In the genomic region with DNA sequence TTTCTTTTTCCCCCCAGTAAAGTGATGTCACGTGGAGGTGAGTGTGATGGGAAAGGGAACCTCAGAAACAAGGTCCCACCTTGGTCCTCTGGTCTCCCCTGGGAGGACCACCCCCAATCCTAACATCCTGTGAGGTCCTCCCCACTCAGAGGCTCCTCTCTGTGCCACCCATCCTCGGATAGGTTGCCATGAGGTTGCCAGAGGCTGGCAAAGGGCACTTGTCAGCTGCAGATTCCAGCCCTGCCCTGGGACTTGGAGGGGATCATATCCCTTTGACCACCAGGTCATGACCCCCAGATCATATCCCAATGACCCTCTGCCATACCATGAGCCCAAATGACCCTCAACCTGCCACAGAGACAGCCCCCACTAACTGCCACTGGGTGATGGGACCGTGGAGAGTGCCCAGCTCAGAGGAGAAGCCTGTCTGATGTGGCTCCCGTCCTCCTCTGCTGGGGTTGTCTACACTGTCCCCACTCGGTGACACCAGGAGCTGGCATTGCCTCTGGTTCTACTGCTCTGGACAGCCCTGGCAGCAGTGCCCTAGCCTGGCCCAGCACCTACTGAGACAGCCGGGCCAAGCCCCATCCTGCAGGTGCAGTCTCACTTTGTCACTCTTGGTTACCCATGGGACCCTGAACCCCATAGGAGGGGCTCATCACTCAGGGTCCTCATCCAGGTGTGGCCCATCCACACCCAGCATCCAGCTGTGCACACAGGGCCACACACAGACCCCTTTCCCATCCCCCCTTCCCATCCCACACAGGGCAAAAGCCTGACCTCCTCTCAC, we compare ENCODE assay signal across 14 cellular contexts.
DNase-seq lines count a peak whose midpoint lies in the region; ATAC-seq lines count a peak whose summit lies in the region.
"Had no signal": no experiment of that assay in that cellular context is flagged by ENCODE, and none has a peak within 500 bp of the region (broad histone marks: within the 10 kb centered on the region; RNA-seq: fewer than 3 reads in every experiment).

No MANE protein-coding gene starts in this region.

- DNase-seq in activated CD4-positive, alpha-beta T cell treated with anti-CD3 and anti-CD28 coated beads for 48 hours: peak; percentile 2
- no peak for DNase-seq in activated CD4-positive, alpha-beta T cell treated with anti-CD3 and anti-CD28 coated beads for 1 hour
- DNase-seq in islet precursor cell (peak; percentile 29), NCI-H524 treated with DMSO at 0.1 percent for 48 hours (lab: John Stamatoyannopoulos, UW) (no peak)
- peak; percentile 9 for DNase-seq in stimulated activated CD8-positive, alpha-beta memory T cell treated with anti-CD3 and anti-CD28 coated beads, Interleukin-4, amount 100 ng/mL, for 48 hours
- DNase-seq: activated CD8-positive, alpha-beta T cell treated with anti-CD3 and anti-CD28 coated beads for 36 hours; COR-L47; NCI-H1930; NCI-H748 treated with DMSO at 0.1 percent for 48 hours; RPMI8226 had no signal

- peak overlapping the region; percentile 8 for H3K27ac Mint-ChIP-seq in activated T-helper 17 cell treated with anti-CD3 and anti-CD28 coated beads, Interleukin-2, amount 50 U/mL, for 72 hours
- H3K27ac Mint-ChIP-seq: activated CD8-positive, alpha-beta T cell treated with anti-CD3 and anti-CD28 coated beads for 36 hours; dendritic cell treated with granulocyte-macrophage colony-stimulating factor and Interleukin-4, amounts not matched to agents 40 ng/mL and 50 ng/mL, for 4 days had no signal

- no peaks in the 10 kb centered on the region for H3K4me1 Mint-ChIP-seq in activated T-helper 17 cell treated with anti-CD3 and anti-CD28 coated beads, Interleukin-2, amount 50 U/mL, for 72 hours

- H3K27me3 Mint-ChIP-seq in activated T-helper 17 cell treated with anti-CD3 and anti-CD28 coated beads, Interleukin-2, amount 50 U/mL, for 72 hours: no peaks in the 10 kb centered on the region
- H3K27me3 Mint-ChIP-seq: activated CD8-positive, alpha-beta T cell treated with anti-CD3 and anti-CD28 coated beads for 36 hours had no signal

- H3K4me3 Mint-ChIP-seq in activated T-helper 17 cell treated with anti-CD3 and anti-CD28 coated beads, Interleukin-2, amount 50 U/mL, for 72 hours: no peak overlapping the region
- H3K4me3 Mint-ChIP-seq: activated CD8-positive, alpha-beta T cell treated with anti-CD3 and anti-CD28 coated beads for 36 hours; dendritic cell treated with granulocyte-macrophage colony-stimulating factor and Interleukin-4, amounts not matched to agents 40 ng/mL and 50 ng/mL, for 4 days had no signal

- ATAC-seq in activated T-helper 17 cell treated with anti-CD3 and anti-CD28 coated beads, Interleukin-2, amount 50 U/mL, for 72 hours (replicated peaks): no peak
- ATAC-seq in GM19455 (IDR thresholded peaks at IDR 0.05; ENCODE audit: unreplicated experiment) (no peak), GM21390 (IDR thresholded peaks at IDR 0.05; ENCODE audit: unreplicated experiment) (no peak)
- ATAC-seq: activated CD8-positive, alpha-beta T cell treated with anti-CD3 and anti-CD28 coated beads for 36 hours had no signal

- H3K9me3 Mint-ChIP-seq in activated T-helper 17 cell treated with anti-CD3 and anti-CD28 coated beads, Interleukin-2, amount 50 U/mL, for 72 hours: no peaks in the 10 kb centered on the region
- H3K9me3 Mint-ChIP-seq: activated CD8-positive, alpha-beta T cell treated with anti-CD3 and anti-CD28 coated beads for 36 hours; dendritic cell treated with granulocyte-macrophage colony-stimulating factor and Interleukin-4, amounts not matched to agents 40 ng/mL and 50 ng/mL, for 4 days had no signal

- H3K36me3 Mint-ChIP-seq in activated T-helper 17 cell treated with anti-CD3 and anti-CD28 coated beads, Interleukin-2, amount 50 U/mL, for 72 hours (ENCODE audit: low read depth): no peaks in the 10 kb centered on the region

Comparison
In these comparisons a context has a peak if more than half of its experiments do, and no peak if none do; other contexts are left out.
1. DNase-seq: peak in activated CD4-positive, alpha-beta T cell treated with anti-CD3 and anti-CD28 coated beads for 48 hours (single experiment), islet precursor cell (single experiment) and stimulated activated CD8-positive, alpha-beta memory T cell treated with anti-CD3 and anti-CD28 coated beads, Interleukin-4, amount 100 ng/mL, for 48 hours (single experiment); none in activated CD4-positive, alpha-beta T cell treated with anti-CD3 and anti-CD28 coated beads for 1 hour (single experiment) and NCI-H524 treated with DMSO at 0.1 percent for 48 hours (single experiment).